ENCODE assay signal across 9 cellular contexts in genomic region chr7:114930829-114931655, GRCh38. TPM values are rescaled to one million over a fixed set of nuclear protein-coding genes. Genes with fewer than 3 reads are reported as not detected.
A peak's percentile ranks its signal among the peaks of the same experiment; 100 is the strongest.
DNase-seq lines count a peak whose midpoint lies in the region; ATAC-seq, FAIRE-seq and TF ChIP-seq lines count a peak whose summit lies in the region.
"Had no signal": no experiment of that assay in that cellular context is flagged by ENCODE, and none has a peak within 500 bp of the region (broad histone marks: within the 10 kb centered on the region; RNA-seq: fewer than 3 reads in every experiment).

No MANE protein-coding gene starts in this region.

- H3K9me3 Mint-ChIP-seq in memory B cell: no peaks in the 10 kb centered on the region
- H3K9me3 Mint-ChIP-seq: stimulated activated naive CD8-positive, alpha-beta T cell treated with anti-CD3 and anti-CD28 coated beads, Interleukin-15, Interleukin-2, amounts not matched to agents 100 ng/mL and 50 ng/mL, for 24 hours had no signal

- no peak overlapping the region for H3K27ac Mint-ChIP-seq in memory B cell
- H3K27ac Mint-ChIP-seq: stimulated activated naive CD8-positive, alpha-beta T cell treated with anti-CD3 and anti-CD28 coated beads, Interleukin-15, Interleukin-2, amounts not matched to agents 100 ng/mL and 50 ng/mL, for 24 hours had no signal

- ATAC-seq in GM18511 (IDR thresholded peaks at IDR 0.05; ENCODE audit: unreplicated experiment) (peak; percentile 66), HG02642 (IDR thresholded peaks at IDR 0.05; ENCODE audit: poor library complexity, unreplicated experiment) (peak; percentile 50), memory B cell (ENCODE audit: low read depth) (peak; percentile 61)

- H3K4me1 Mint-ChIP-seq in memory B cell: peaks cover 43% of the 10 kb centered on the region

- intact Hi-C loops in dorsolateral prefrontal cortex (cut with DNase I): no loop called here

- H3K27ac ChIP-seq in dorsolateral prefrontal cortex: peak overlapping the region in 10 of 59 donors; percentile 4 to 27 (median 13)

- H3K4me3 Mint-ChIP-seq in memory B cell: peak overlapping the region; percentile 81
- H3K4me3 Mint-ChIP-seq: stimulated activated naive CD8-positive, alpha-beta T cell treated with anti-CD3 and anti-CD28 coated beads, Interleukin-15, Interleukin-2, amounts not matched to agents 100 ng/mL and 50 ng/mL, for 24 hours had no signal

- H3K36me3 Mint-ChIP-seq in memory B cell: no peaks in the 10 kb centered on the region

- no peak for TF ChIP-seq CTCF in dorsolateral prefrontal cortex (IDR thresholded peaks at IDR 0.05 in 54 of 56, conservative IDR thresholded peaks at IDR 0.05 in 2 of 56; ENCODE audit: low read depth in 1 of 56, partially characterized antibody in 56 of 56)
- TF ChIP-seq CTCF in D721Med (IDR thresholded peaks at IDR 0.05; ENCODE audit: insufficient read depth, missing control alignments): no peak

- FAIRE-seq in D721Med (lab: Jason Lieb, UNC): no peak

- H3K27me3 ChIP-seq in dorsolateral prefrontal cortex: peaks cover 0 to 16% (median 0%) of the 10 kb centered on the region in 45 donors

- DNase-seq in OCI-M1 (lab: John Stamatoyannopoulos, UW): peak; percentile 13
- DNase-seq in memory B cell (ENCODE audit: low spot score in 2 of 2): no peak
- DNase-seq in GM19238 (ENCODE audit: insufficient read length, low spot score): no peak
- no peak for DNase-seq in activated effector memory CD4-positive, alpha-beta T cell treated with anti-CD3 and anti-CD28 coated beads, Interleukin-2, amount 50 U/mL, for 16 hours
- no peak for DNase-seq in dorsolateral prefrontal cortex
- DNase-seq in D721Med (ENCODE audit: insufficient read length, low spot score): no peak

- H3K27me3 Mint-ChIP-seq in memory B cell: no peaks in the 10 kb centered on the region
- H3K27me3 Mint-ChIP-seq: stimulated activated naive CD8-positive, alpha-beta T cell treated with anti-CD3 and anti-CD28 coated beads, Interleukin-15, Interleukin-2, amounts not matched to agents 100 ng/mL and 50 ng/mL, for 24 hours had no signal

- H3K4me3 ChIP-seq in dorsolateral prefrontal cortex: no peak overlapping the region

RNA-seq across cellular contexts. Expression of gene MDFIC, which starts 9.1 kb away (rescaled TPM):
- total RNA-seq in dorsolateral prefrontal cortex: 10 to 100 TPM in 13 of 120 experiments, 1 to 10 TPM in 107; 2.5 to 15.1 (median 7.2) TPM
